18 cellular contexts compared by ENCODE assay signal in the genomic region with DNA sequence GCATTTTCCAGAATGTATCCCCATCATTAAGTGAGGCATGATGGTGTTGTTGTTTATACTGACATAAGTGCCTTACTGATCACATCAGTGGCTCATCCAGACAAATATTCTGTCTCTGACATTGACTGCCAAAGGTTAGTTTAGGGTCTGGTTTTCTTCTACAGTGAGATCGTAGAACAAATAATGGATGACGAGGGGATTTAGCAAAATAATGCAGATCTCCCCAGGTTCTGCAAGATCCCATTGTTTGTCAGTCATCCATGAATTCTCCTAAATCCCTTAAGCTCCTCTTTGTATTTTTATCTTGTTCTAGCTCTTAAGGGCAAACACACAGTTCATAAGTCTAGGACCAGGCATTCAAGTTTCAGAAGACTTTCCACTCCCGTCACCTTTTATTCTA.
A peak's percentile ranks its signal among the peaks of the same experiment; 100 is the strongest.
DNase-seq lines count a peak whose midpoint lies in the region; ATAC-seq and TF ChIP-seq lines count a peak whose summit lies in the region.
"Had no signal": no experiment of that assay in that cellular context is flagged by ENCODE, and none has a peak within 500 bp of the region (broad histone marks: within the 10 kb centered on the region; RNA-seq: fewer than 3 reads in every experiment).

No MANE protein-coding gene starts in this region.

- no peaks in the 10 kb centered on the region for H3K79me2 ChIP-seq in mesendoderm (ENCODE audit: control insufficient read depth, insufficient read depth, low read length)

- no peak overlapping the region for H2AK5ac ChIP-seq in mesendoderm (ENCODE audit: low read length)

- H3K4me1 ChIP-seq in HUES48 (ENCODE audit: control insufficient read depth, insufficient read depth, low read length) (peaks cover 24% of the 10 kb centered on the region), mesendoderm (ENCODE audit: control insufficient read depth, low read depth, low read length) (no peaks in the 10 kb centered on the region)

- H3K27ac ChIP-seq in HUES48 (ENCODE audit: low read depth, low read length) (peak overlapping the region; percentile 76), mesendoderm (ENCODE audit: low read depth, low read length) (no peak overlapping the region)
- H3K27ac ChIP-seq: SJSA1 had no signal

- no peak overlapping the region for H3K4me2 ChIP-seq in mesendoderm (ENCODE audit: low read length)

- WGBS in mesendoderm (ENCODE audit: extremely low coverage, insufficient coverage, low lambda C conversion rate): no CpG with 5 or more reads among the region's 3 CpGs

- ATAC-seq in WTC11 (peak; percentile 51), GM19351 (IDR thresholded peaks at IDR 0.05; ENCODE audit: unreplicated experiment) (no peak)

- CTCF ChIA-PET in WTC11 (lab: Charles Lee): interaction anchor here (0.5 to 1.0 kb wide), 2 partner anchors 9 to 497 kb away, joined by 3 read pairs; no protein-coding TSS in a partner anchor

- H2BK120ac ChIP-seq in mesendoderm (ENCODE audit: low read depth, low read length): no peak overlapping the region

- H3K56ac ChIP-seq in mesendoderm (ENCODE audit: low read length): no peak overlapping the region

- peaks cover 32% of the 10 kb centered on the region for H3K36me3 Mint-ChIP-seq in WTC11

- H3K36me3 ChIP-seq in HUES48 (ENCODE audit: control insufficient read depth, insufficient read depth, low read length) (peaks cover 30% of the 10 kb centered on the region), mesendoderm (ENCODE audit: control insufficient read depth, insufficient read depth, low read length) (no peaks in the 10 kb centered on the region)

- no peak overlapping the region for H3K18ac ChIP-seq in mesendoderm (ENCODE audit: low read length)

- H3K4me3 Mint-ChIP-seq in WTC11: no peak overlapping the region
- H3K4me3 Mint-ChIP-seq: CD4-positive, CD25-positive, alpha-beta regulatory T cell; HFFc6; IgD-negative memory B cell had no signal

- H3K4me3 ChIP-seq in HUES48 (ENCODE audit: low read depth, low read length): peak overlapping the region; percentile 24; the same call in 1 of the 2 replicates
- no peak overlapping the region for H3K4me3 ChIP-seq in mesendoderm (ENCODE audit: low read length)
- H3K4me3 ChIP-seq: SJSA1 had no signal

- no peak overlapping the region for H2BK15ac ChIP-seq in mesendoderm (replicated peaks; ENCODE audit: low read depth)

- no peaks in the 10 kb centered on the region for H3K79me1 ChIP-seq in mesendoderm (ENCODE audit: low read length)

- no peaks in the 10 kb centered on the region for H3K27me3 ChIP-seq in HUES48 (ENCODE audit: control insufficient read depth, insufficient read depth, low read length)
- no peaks in the 10 kb centered on the region for H3K27me3 ChIP-seq in mesendoderm (ENCODE audit: insufficient read depth, low read length, poor library complexity)
- H3K27me3 ChIP-seq: SJSA1 had no signal

- TF ChIP-seq CTCF in WTC11 (IDR thresholded peaks at IDR 0.05): no peak

- H3K4me1 Mint-ChIP-seq in WTC11: peaks cover 16% of the 10 kb centered on the region

- no peak overlapping the region for H2BK5ac ChIP-seq in mesendoderm (ENCODE audit: low read length)

- no peak overlapping the region for H4K5ac ChIP-seq in mesendoderm (ENCODE audit: low read length)

- H3K9me3 ChIP-seq in HUES48 (ENCODE audit: control insufficient read depth, insufficient read depth, low read length): no peaks in the 10 kb centered on the region; the same call in 1 of the 2 replicates
- H3K9me3 ChIP-seq: SJSA1 had no signal

- no peak overlapping the region for H3K9ac ChIP-seq in HUES48 (ENCODE audit: low read depth, low read length)
- H3K9ac ChIP-seq in mesendoderm (ENCODE audit: low read length): no peak overlapping the region

- H4K8ac ChIP-seq in mesendoderm (ENCODE audit: low read depth, low read length): no peak overlapping the region

- DNase-seq in DMS53 treated with DMSO at 0.1 percent for 48 hours (lab: John Stamatoyannopoulos, UW; ENCODE audit: unreplicated experiment): peak; percentile 91
- no peak for DNase-seq in WTC11 (ENCODE audit: low spot score)
- peak; percentile 43 for DNase-seq in mesendoderm
- no peak for DNase-seq in SW480 (ENCODE audit: low spot score)
- DNase-seq in DMS 273 treated with DMSO at 0.1 percent for 48 hours (lab: John Stamatoyannopoulos, UW): no peak
- DNase-seq in DMS153 treated with DMSO at 0.1 percent for 48 hours (lab: John Stamatoyannopoulos, UW; ENCODE audit: unreplicated experiment): no peak
- DNase-seq: CD4-positive, CD25-positive, alpha-beta regulatory T cell; GDM1; HFFc6; NCI-H1105; NCI-H1694; NCI-H2081; NCI-H510A treated with DMSO at 0.1 percent for 48 hours; NCI-H774 had no signal

- peaks cover 5% of the 10 kb centered on the region; the same call in 1 of the 2 replicates for H3K9me3 Mint-ChIP-seq in WTC11
- H3K9me3 Mint-ChIP-seq: HFFc6, IgD-negative memory B cell had no signal

- H3K23ac ChIP-seq in mesendoderm (ENCODE audit: low read length): no peak overlapping the region

- H3K4ac ChIP-seq in mesendoderm (ENCODE audit: low read depth, low read length): no peak overlapping the region

- no peak overlapping the region for H3K27ac Mint-ChIP-seq in WTC11
- H3K27ac Mint-ChIP-seq: HFFc6, IgD-negative memory B cell had no signal

- H3K27me3 Mint-ChIP-seq in WTC11 (ENCODE audit: low read depth): no peaks in the 10 kb centered on the region
- H3K27me3 Mint-ChIP-seq: CD4-positive, CD25-positive, alpha-beta regulatory T cell; IgD-negative memory B cell had no signal

- POLR2A ChIA-PET in WTC11 (lab: Charles Lee): no interaction called here

TF ChIP-seq in WTC11, 78 proteins besides CTCF, POLR2A, EP300 and RAD21:
- no peak for TF ChIP-seq NR2C2 (CRISPR knock-in tag; IDR thresholded peaks at IDR 0.05)
- TF ChIP-seq, protein P1, sequence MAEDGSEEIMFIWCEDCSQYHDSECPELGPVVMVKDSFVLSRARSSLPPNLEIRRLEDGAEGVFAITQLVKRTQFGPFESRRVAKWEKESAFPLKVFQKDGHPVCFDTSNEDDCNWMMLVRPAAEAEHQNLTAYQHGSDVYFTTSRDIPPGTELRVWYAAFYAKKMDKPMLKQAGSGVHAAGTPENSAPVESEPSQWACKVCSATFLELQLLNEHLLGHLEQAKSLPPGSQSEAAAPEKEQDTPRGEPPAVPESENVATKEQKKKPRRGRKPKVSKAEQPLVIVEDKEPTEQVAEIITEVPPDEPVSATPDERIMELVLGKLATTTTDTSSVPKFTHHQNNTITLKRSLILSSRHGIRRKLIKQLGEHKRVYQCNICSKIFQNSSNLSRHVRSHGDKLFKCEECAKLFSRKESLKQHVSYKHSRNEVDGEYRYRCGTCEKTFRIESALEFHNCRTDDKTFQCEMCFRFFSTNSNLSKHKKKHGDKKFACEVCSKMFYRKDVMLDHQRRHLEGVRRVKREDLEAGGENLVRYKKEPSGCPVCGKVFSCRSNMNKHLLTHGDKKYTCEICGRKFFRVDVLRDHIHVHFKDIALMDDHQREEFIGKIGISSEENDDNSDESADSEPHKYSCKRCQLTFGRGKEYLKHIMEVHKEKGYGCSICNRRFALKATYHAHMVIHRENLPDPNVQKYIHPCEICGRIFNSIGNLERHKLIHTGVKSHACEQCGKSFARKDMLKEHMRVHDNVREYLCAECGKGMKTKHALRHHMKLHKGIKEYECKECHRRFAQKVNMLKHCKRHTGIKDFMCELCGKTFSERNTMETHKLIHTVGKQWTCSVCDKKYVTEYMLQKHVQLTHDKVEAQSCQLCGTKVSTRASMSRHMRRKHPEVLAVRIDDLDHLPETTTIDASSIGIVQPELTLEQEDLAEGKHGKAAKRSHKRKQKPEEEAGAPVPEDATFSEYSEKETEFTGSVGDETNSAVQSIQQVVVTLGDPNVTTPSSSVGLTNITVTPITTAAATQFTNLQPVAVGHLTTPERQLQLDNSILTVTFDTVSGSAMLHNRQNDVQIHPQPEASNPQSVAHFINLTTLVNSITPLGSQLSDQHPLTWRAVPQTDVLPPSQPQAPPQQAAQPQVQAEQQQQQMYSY (CRISPR knock-in tag; IDR thresholded peaks at IDR 0.05): no peak
- 0 out of 2 replicates have a peak, but pooled peaks have one; percentile 34 for TF ChIP-seq ZNF138 (CRISPR knock-in tag; conservative IDR thresholded peaks at IDR 0.05)
- no peak for TF ChIP-seq ZSCAN18 (CRISPR knock-in tag; IDR thresholded peaks at IDR 0.05)
- TF ChIP-seq ZBTB43 (CRISPR knock-in tag; IDR thresholded peaks at IDR 0.05): no peak

Comparison
In these comparisons a context has a peak if more than half of its experiments do, and no peak if none do; other contexts are left out.
1. DNase-seq: peak in DMS53 treated with DMSO at 0.1 percent for 48 hours (single experiment) and mesendoderm (single experiment); none in WTC11 (single experiment), SW480 (single experiment), DMS 273 treated with DMSO at 0.1 percent for 48 hours (single experiment) and DMS153 treated with DMSO at 0.1 percent for 48 hours (single experiment).